Comparison of ENCODE assay signal across 14 cellular contexts in the genomic region with DNA sequence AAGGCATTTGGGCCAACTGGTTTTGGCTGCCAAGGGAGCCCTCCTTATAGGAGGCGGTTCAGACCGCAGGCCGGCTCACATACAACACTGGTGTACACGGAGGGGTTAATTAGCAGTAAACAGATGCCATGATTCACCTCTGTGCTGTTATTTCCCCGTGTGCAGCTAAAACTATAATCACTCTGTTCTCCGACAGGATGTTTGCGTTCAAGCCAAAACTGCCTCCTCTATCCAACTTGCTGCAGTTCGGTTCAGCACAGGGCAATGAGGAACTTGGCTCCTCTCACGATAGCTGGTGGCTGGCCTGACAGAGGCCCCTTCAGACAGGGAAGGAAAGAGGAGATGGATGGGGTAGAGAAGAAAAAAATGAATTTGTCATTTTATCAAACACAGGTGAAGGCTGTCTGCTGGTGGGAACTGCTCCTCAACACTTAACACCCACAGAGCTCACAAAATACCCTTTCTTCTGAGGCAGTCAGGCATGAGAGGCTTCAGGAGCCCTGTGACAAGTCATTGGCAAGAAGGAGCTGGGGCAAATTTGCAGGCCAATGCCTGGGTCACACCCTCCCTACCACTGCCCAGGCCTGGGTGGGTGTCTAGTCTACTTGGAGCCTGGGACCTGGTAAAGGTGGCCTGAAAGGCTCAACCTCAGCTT. TPM values are rescaled to one million over a fixed set of nuclear protein-coding genes. Genes with fewer than 3 reads are reported as not detected.
DNase-seq lines count a peak whose midpoint lies in the region; ATAC-seq and TF ChIP-seq lines count a peak whose summit lies in the region.
"Had no signal": no experiment of that assay in that cellular context is flagged by ENCODE, and none has a peak within 500 bp of the region (broad histone marks: within the 10 kb centered on the region; RNA-seq: fewer than 3 reads in every experiment).

No MANE protein-coding gene starts in this region.

- no peak overlapping the region for H3K4me3 ChIP-seq in LNCaP clone FGC (ENCODE audit: low read depth, low read length)
- H3K4me3 ChIP-seq in ascending aorta, result no peak overlapping the region
- H3K4me3 ChIP-seq in mesenchymal stem cell (ENCODE audit: insufficient read depth in 1 of 2, low read depth in 1 of 2, low read length in 2 of 2), result no peak overlapping the region
- H3K4me3 ChIP-seq in naive thymus-derived CD4-positive, alpha-beta T cell (ENCODE audit: low read length), result no peak overlapping the region
- H3K4me3 ChIP-seq: heart right ventricle, lung, SJCRH30 had no signal

- CTCF ChIA-PET in naive thymus-derived CD4-positive, alpha-beta T cell (lab: Charles Lee), result interaction anchor here (0.6 kb wide), 1 partner anchor 247 kb away, joined by 3 read pairs; no protein-coding TSS in a partner anchor

- H3K36me3 ChIP-seq in ascending aorta, result no peaks in the 10 kb centered on the region
- no peaks in the 10 kb centered on the region for H3K36me3 ChIP-seq in mesenchymal stem cell (ENCODE audit: control insufficient read depth in 1 of 2, insufficient read depth in 2 of 2, low read depth in 1 of 2, low read length in 2 of 2)
- H3K36me3 ChIP-seq in naive thymus-derived CD4-positive, alpha-beta T cell (ENCODE audit: control insufficient read depth in 2 of 3, insufficient read depth in 3 of 3, low read length in 3 of 3), result no peaks in the 10 kb centered on the region
- H3K36me3 ChIP-seq: heart right ventricle, SJCRH30 had no signal

- peaks cover 8 to 32% of the 10 kb centered on the region in 2 donors for H3K4me1 ChIP-seq in ascending aorta
- H3K4me1 ChIP-seq in mesenchymal stem cell (ENCODE audit: control insufficient read depth, insufficient read depth, low read depth, low read length), result peaks cover 7% of the 10 kb centered on the region
- H3K4me1 ChIP-seq in naive thymus-derived CD4-positive, alpha-beta T cell (ENCODE audit: control insufficient read depth in 2 of 2, insufficient read depth in 2 of 2, low read length in 2 of 2), result no peaks in the 10 kb centered on the region
- H3K4me1 ChIP-seq: parathyroid adenoma had no signal

- peak overlapping the region; percentile 6 to 18 for H3K18ac ChIP-seq in mesenchymal stem cell (ENCODE audit: low read depth in 1 of 2, low read length in 2 of 2)

- H2AK5ac ChIP-seq in mesenchymal stem cell (ENCODE audit: low read length, severe bottlenecking), result no peak overlapping the region

- H3K27me3 ChIP-seq in ascending aorta (no peaks in the 10 kb centered on the region), mesenchymal stem cell (ENCODE audit: control insufficient read depth in 1 of 2, insufficient read depth in 1 of 2, low read length in 2 of 2) (no peaks in the 10 kb centered on the region)
- no peaks in the 10 kb centered on the region for H3K27me3 ChIP-seq in naive thymus-derived CD4-positive, alpha-beta T cell (ENCODE audit: control insufficient read depth in 2 of 2, insufficient read depth in 2 of 2, low read length in 2 of 2)
- H3K27me3 ChIP-seq: SJCRH30 had no signal

- H3K4me3 Mint-ChIP-seq in naive thymus-derived CD4-positive, alpha-beta T cell, result no peak overlapping the region
- H3K4me3 Mint-ChIP-seq: WTC11 had no signal

- H3K27me3 Mint-ChIP-seq in naive thymus-derived CD4-positive, alpha-beta T cell, result peaks cover 5 to 27% (median 14%) of the 10 kb centered on the region in 5 donors

- H4K8ac ChIP-seq in mesenchymal stem cell (ENCODE audit: low read length), result no peak overlapping the region

- peak overlapping the region; percentile 28 to 45 for H2BK12ac ChIP-seq in mesenchymal stem cell (ENCODE audit: low read length in 2 of 2)

- no peak overlapping the region for H3K9ac ChIP-seq in mesenchymal stem cell (ENCODE audit: low read length)
- H3K9ac ChIP-seq: parathyroid adenoma had no signal

- WGBS in mesenchymal stem cell, result 66% methylated on average over 9 of the region's 9 CpGs

- H3K9me3 Mint-ChIP-seq in naive thymus-derived CD4-positive, alpha-beta T cell, result peaks cover 0 to 2% (median 0%) of the 10 kb centered on the region in 11 donors
- H3K9me3 Mint-ChIP-seq: WTC11 had no signal

- H3K4me2 ChIP-seq in mesenchymal stem cell (ENCODE audit: low read length, poor library complexity, severe bottlenecking), result no peak overlapping the region

- intact Hi-C loops in ascending aorta (cut with DNase I), result no loop called here
- intact Hi-C loops in naive thymus-derived CD4-positive, alpha-beta T cell (cut with micrococcal nuclease), result no loop called here

- no peak overlapping the region for H2BK5ac ChIP-seq in mesenchymal stem cell (ENCODE audit: low read depth, low read length, poor library complexity, severe bottlenecking)

- no peak for ATAC-seq in naive thymus-derived CD4-positive, alpha-beta T cell
- no peak for ATAC-seq in HG02642 (IDR thresholded peaks at IDR 0.05; ENCODE audit: poor library complexity, unreplicated experiment)
- ATAC-seq: heart right ventricle, WTC11 had no signal

- POLR2A ChIA-PET in naive thymus-derived CD4-positive, alpha-beta T cell (lab: Charles Lee), result interaction anchor here (0.6 kb wide), 1 partner anchor 1128 kb away, joined by 3 read pairs; no protein-coding TSS in a partner anchor

- no peaks in the 10 kb centered on the region for H3K36me3 Mint-ChIP-seq in naive thymus-derived CD4-positive, alpha-beta T cell
- H3K36me3 Mint-ChIP-seq: WTC11 had no signal

- peak; percentile 46 for DNase-seq in LNCaP clone FGC (ENCODE audit: low read depth)
- no peak for DNase-seq in ascending aorta (ENCODE audit: low spot score in 2 of 2)
- DNase-seq in mesenchymal stem cell, result peak; percentile 51
- DNase-seq in naive thymus-derived CD4-positive, alpha-beta T cell, result no peak
- DNase-seq in NCI-H748 treated with DMSO at 0.1 percent for 48 hours (lab: John Stamatoyannopoulos, UW), result no peak
- DNase-seq in GM03348 (ENCODE audit: low spot score), result no peak
- DNase-seq: heart right ventricle, NCI-H345, SJCRH30 had no signal

- H3K14ac ChIP-seq in mesenchymal stem cell (ENCODE audit: low read length in 2 of 2), result no peak overlapping the region

- TF ChIP-seq CTCF in C4-2B (conservative IDR thresholded peaks at IDR 0.05) (no peak), LNCaP clone FGC (IDR thresholded peaks at IDR 0.05; ENCODE audit: control insufficient read depth, extremely low read depth, insufficient read depth) (no peak), ascending aorta (IDR thresholded peaks at IDR 0.05) (no peak)

- peak overlapping the region; percentile 27 for H2BK120ac ChIP-seq in mesenchymal stem cell (ENCODE audit: low read depth, low read length)

- no peak overlapping the region for H3K27ac Mint-ChIP-seq in naive thymus-derived CD4-positive, alpha-beta T cell
- H3K27ac Mint-ChIP-seq: WTC11 had no signal

- H3K9me3 ChIP-seq in ascending aorta (no peaks in the 10 kb centered on the region), mesenchymal stem cell (ENCODE audit: control insufficient read depth, low read length) (no peaks in the 10 kb centered on the region)
- no peaks in the 10 kb centered on the region for H3K9me3 ChIP-seq in naive thymus-derived CD4-positive, alpha-beta T cell (ENCODE audit: control insufficient read depth in 2 of 3, low read length in 3 of 3)
- H3K9me3 ChIP-seq: heart right ventricle, SJCRH30 had no signal

- peaks cover 26% of the 10 kb centered on the region for H3K79me1 ChIP-seq in mesenchymal stem cell (replicated peaks; ENCODE audit: low read length, poor library complexity, severe bottlenecking)

- no peak overlapping the region for H4K91ac ChIP-seq in mesenchymal stem cell (ENCODE audit: low read length)

- no peak overlapping the region for H2AFZ ChIP-seq in mesenchymal stem cell (ENCODE audit: low read depth, low read length)
- H2AFZ ChIP-seq: parathyroid adenoma had no signal

- peaks cover 0 to 6% (median 0%) of the 10 kb centered on the region in 7 donors for H3K4me1 Mint-ChIP-seq in naive thymus-derived CD4-positive, alpha-beta T cell

- peak overlapping the region; percentile 62 for H3K27ac ChIP-seq in C4-2B
- peak overlapping the region; percentile 52 to 73 for H3K27ac ChIP-seq in ascending aorta
- H3K27ac ChIP-seq in mesenchymal stem cell (ENCODE audit: low read length, poor library complexity, severe bottlenecking), result no peak overlapping the region
- H3K27ac ChIP-seq in naive thymus-derived CD4-positive, alpha-beta T cell (ENCODE audit: low read depth, low read length), result no peak overlapping the region
- H3K27ac ChIP-seq: heart right ventricle, parathyroid adenoma, SJCRH30 had no signal

- no peak overlapping the region for H3K23ac ChIP-seq in mesenchymal stem cell (ENCODE audit: low read length in 2 of 2)

- H3K4ac ChIP-seq in mesenchymal stem cell (ENCODE audit: low read depth in 1 of 2, low read length in 2 of 2), result peak overlapping the region in 1 of 2 experiments; percentile 49

- peak overlapping the region; percentile 39 for H2BK15ac ChIP-seq in mesenchymal stem cell (ENCODE audit: low read depth, poor library complexity, severe bottlenecking)

RNA-seq across cellular contexts. Expression of a gene that starts 24.0 kb away (rescaled TPM):
- total RNA-seq in ascending aorta, result 28.6 TPM
- polyA plus RNA-seq in mesenchymal stem cell (2013, experiment 1 of 2), result 21.9 TPM
- 21.7 TPM for polyA plus RNA-seq in mesenchymal stem cell (2013, experiment 2 of 2)
- total RNA-seq in naive thymus-derived CD4-positive, alpha-beta T cell, result under 1 TPM in 1 of 5 experiments, not detected in 4; 0.42 TPM
- not detected for polyA plus RNA-seq in naive thymus-derived CD4-positive, alpha-beta T cell

Comparison
In these comparisons a context has a peak if more than half of its experiments do, and no peak if none do; other contexts are left out.
1. H3K27ac ChIP-seq: peak in C4-2B (single experiment) and ascending aorta (2 of 2); none in mesenchymal stem cell (single experiment) and naive thymus-derived CD4-positive, alpha-beta T cell (single experiment).
2. DNase-seq: peak in LNCaP clone FGC (single experiment) and mesenchymal stem cell (single experiment); none in ascending aorta (0 of 2), naive thymus-derived CD4-positive, alpha-beta T cell (0 of 9), NCI-H748 treated with DMSO at 0.1 percent for 48 hours (single experiment) and GM03348 (single experiment).
3. RNA of a gene that starts 24.0 kb away (total RNA-seq): 28.6 TPM in ascending aorta (single experiment); 0.42 TPM in naive thymus-derived CD4-positive, alpha-beta T cell; every median in the first group is over 10 times any median in the second.